ENCODE assay signal across 8 cellular contexts in the genomic region with DNA sequence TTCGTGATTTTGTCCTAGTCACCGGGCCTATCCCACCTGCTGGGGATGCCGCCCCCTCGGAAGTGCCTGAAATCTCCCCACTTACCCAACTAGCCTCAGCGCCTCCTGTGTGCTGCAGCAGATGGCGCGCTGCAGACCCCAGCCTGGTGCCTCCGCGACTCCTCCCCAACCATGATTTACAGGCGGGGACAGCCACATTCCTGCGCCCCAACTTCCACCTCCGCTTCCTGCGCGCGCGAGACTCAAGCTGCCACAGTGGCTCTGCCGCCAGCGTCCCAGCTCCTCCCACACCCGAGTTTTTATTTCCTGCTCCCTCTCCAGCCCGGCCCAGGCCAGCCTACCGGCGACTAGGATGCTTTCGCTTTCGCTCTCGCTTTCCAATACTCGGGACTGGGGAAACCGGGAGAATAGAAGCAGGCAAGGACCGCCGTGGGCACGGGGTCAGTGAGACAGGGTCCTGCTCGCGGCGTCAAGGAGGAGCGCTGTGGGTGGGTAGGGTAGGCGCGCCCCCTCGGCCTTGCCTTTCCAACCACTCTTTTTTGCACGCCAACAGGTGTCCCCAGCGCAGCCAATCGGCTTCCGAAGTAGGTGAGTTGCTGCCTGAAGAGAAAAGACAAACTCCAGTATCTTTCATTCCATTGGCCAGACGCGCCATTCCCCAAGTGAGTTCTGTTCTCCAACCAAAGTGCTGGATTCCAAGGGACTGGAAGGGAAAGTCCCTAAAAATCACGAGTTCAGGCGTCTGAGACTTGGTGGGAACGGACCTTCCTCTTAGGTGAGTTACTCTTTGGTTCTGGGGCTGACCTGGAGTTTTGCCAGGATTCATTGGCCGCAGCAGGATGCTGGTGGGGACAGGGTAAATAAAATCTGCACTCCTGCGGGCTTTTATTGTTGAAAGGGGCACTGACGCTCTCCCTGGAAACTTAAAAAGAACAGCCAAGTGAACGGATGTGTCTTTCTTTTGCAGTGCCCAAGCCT. TPM values are rescaled to one million over a fixed set of nuclear protein-coding genes. Genes with fewer than 3 reads are reported as not detected.
DNase-seq lines count a peak whose midpoint lies in the region; ATAC-seq and TF ChIP-seq lines count a peak whose summit lies in the region.

Gene FAM111A, plus strand, starts transcription at position 327 of the 978 bp plus-strand sequence. CDS start 6,017 bp downstream, outside the sequence.

- peak; percentile 62 for ATAC-seq in GM18861 (IDR thresholded peaks at IDR 0.05; ENCODE audit: unreplicated experiment)
- ATAC-seq in HG03097 (IDR thresholded peaks at IDR 0.05; ENCODE audit: low FRiP score, unreplicated experiment): peak; percentile 75
- peak; percentile 77 for ATAC-seq in activated CD4-positive, alpha-beta T cell treated with anti-CD3 and anti-CD28 coated beads for 36 hours

- H3K4me3 ChIP-seq in AG04449 (ENCODE audit: low read depth, low read length): peak within 1 kb of the TSS; percentile 92

- intact Hi-C loops in activated CD4-positive, alpha-beta T cell treated with anti-CD3 and anti-CD28 coated beads for 36 hours (cut with DNase I, micrococcal nuclease): loop anchor here (1.0 to 5.0 kb wide), 9 partner anchors 16 to 1716 kb away; partner anchors contain the start of genes ZFP91 (in 2 of the 2), OSBP (in 1 of the 2), PATL1 (in 1 of the 2) and SLC43A3 (in 1 of the 2)

- peaks cover 47% of the 10 kb centered on the region for H3K4me1 Mint-ChIP-seq in activated CD4-positive, alpha-beta T cell treated with anti-CD3 and anti-CD28 coated beads for 36 hours

- peak; percentile 36 for DNase-seq in AG04449 (ENCODE audit: low read depth, low spot score)
- DNase-seq in NCI-H2196 treated with DMSO at 0.1 percent for 48 hours (lab: John Stamatoyannopoulos, UW; ENCODE audit: unreplicated experiment): peak; percentile 90
- DNase-seq in activated CD4-positive, alpha-beta T cell treated with anti-CD3 and anti-CD28 coated beads for 36 hours: peak; percentile 90
- DNase-seq in kidney glomerular epithelial cell (lab: John Stamatoyannopoulos, UW): peak; percentile 93
- DNase-seq in stimulated activated CD4-positive, alpha-beta T cell treated with anti-CD3 and anti-CD28 coated beads, Interleukin-15, amount 100 ng/mL, for 48 hours (ENCODE audit: low read depth in 2 of 2): peak; percentile 75 to 77

- peaks cover 32% of the 10 kb centered on the region for H3K36me3 Mint-ChIP-seq in activated CD4-positive, alpha-beta T cell treated with anti-CD3 and anti-CD28 coated beads for 36 hours (ENCODE audit: low read depth)

- POLR2A ChIA-PET in AG04449 (lab: Yijun Ruan, JAX): interaction anchor here (0.5 to 1.1 kb wide), 4 partner anchors 16 to 1398 kb away, joined by 3 read pairs; no protein-coding TSS in a partner anchor
- POLR2A ChIA-PET in activated CD4-positive, alpha-beta T cell treated with anti-CD3 and anti-CD28 coated beads for 36 hours (lab: Charles Lee): interaction anchor here (0.9 to 1.4 kb wide), 3 partner anchors 10 to 36 kb away, joined by 3 to 7 read pairs (median 4); partner anchors contain the start of gene FAM111B

- CTCF ChIA-PET in AG04449 (lab: Yijun Ruan, JAX): interaction anchor here (1.1 to 7.6 kb wide), 8 partner anchors 9 to 184 kb away, joined by 3 to 73 read pairs (median 8); partner anchors contain the start of gene DTX4
- CTCF ChIA-PET in activated CD4-positive, alpha-beta T cell treated with anti-CD3 and anti-CD28 coated beads for 36 hours (lab: Charles Lee): interaction anchor here (0.6 to 9.6 kb wide), 7 partner anchors 9 to 575 kb away, joined by 3 to 130 read pairs (median 4); partner anchors contain the start of gene FAM111B

- peak within 1 kb of the TSS; percentile 67 for H3K27ac ChIP-seq in cingulate gyrus (ENCODE audit: low read depth, low read length)

- no peaks in the 10 kb centered on the region for H3K9me3 Mint-ChIP-seq in activated CD4-positive, alpha-beta T cell treated with anti-CD3 and anti-CD28 coated beads for 36 hours (ENCODE audit: low read depth)

- no peaks in the 10 kb centered on the region for H3K27me3 Mint-ChIP-seq in activated CD4-positive, alpha-beta T cell treated with anti-CD3 and anti-CD28 coated beads for 36 hours

- peak; percentile 54 for TF ChIP-seq CTCF in AG04449 (IDR thresholded peaks at IDR 0.05; ENCODE audit: insufficient read depth, low read length, missing control alignments)

- H3K27ac Mint-ChIP-seq in activated CD4-positive, alpha-beta T cell treated with anti-CD3 and anti-CD28 coated beads for 36 hours: peak within 1 kb of the TSS; percentile 93

- peak within 1 kb of the TSS; percentile 91 for H3K4me3 Mint-ChIP-seq in activated CD4-positive, alpha-beta T cell treated with anti-CD3 and anti-CD28 coated beads for 36 hours

RNA-seq across cellular contexts. Expression of gene FAM111A, which starts in this region (rescaled TPM):
- total RNA-seq in activated CD4-positive, alpha-beta T cell treated with anti-CD3 and anti-CD28 coated beads for 36 hours: 100 to 1,000 TPM in 1 of 2 experiments, 10 to 100 TPM in 1; 87.9 to 135 TPM

Comparison
In these comparisons a context has a peak if more than half of its experiments do, and no peak if none do; other contexts are left out.
1. Peak in every context shown above with its lines: DNase-seq, ATAC-seq, H3K4me3 ChIP-seq and H3K27ac ChIP-seq.
2. DNase-seq: peak in every context shown above with its lines; median percentile 93 in kidney glomerular epithelial cell; 90 in NCI-H2196 treated with DMSO at 0.1 percent for 48 hours; 90 in activated CD4-positive, alpha-beta T cell treated with anti-CD3 and anti-CD28 coated beads for 36 hours; 76 in stimulated activated CD4-positive, alpha-beta T cell treated with anti-CD3 and anti-CD28 coated beads, Interleukin-15, amount 100 ng/mL, for 48 hours; 36 in AG04449.